In genomic region chr9:37415011-37415719, GRCh38 we compare ENCODE assay signal across 8 cellular contexts. TPM values are rescaled to one million over a fixed set of nuclear protein-coding genes. Genes with fewer than 3 reads are reported as not detected.
DNase-seq lines count a peak whose midpoint lies in the region; ATAC-seq and TF ChIP-seq lines count a peak whose summit lies in the region.

No MANE protein-coding gene starts in this region.

- H2AFZ ChIP-seq in DND-41 (ENCODE audit: low read depth, low read length) (peak overlapping the region; percentile 81), OCI-LY7 (ENCODE audit: low read length) (peak overlapping the region; percentile 68; the same call in 1 of the 2 replicates), neural progenitor cell (replicated peaks) (peak overlapping the region; percentile 66)

- H3K36me3 Mint-ChIP-seq in neural progenitor cell, result no peaks in the 10 kb centered on the region

- BruUV-seq in OCI-LY7 (replicated peaks; lab: Mats Ljungman, UMichigan), result no TSS peak

- H3K9me3 Mint-ChIP-seq in neural progenitor cell, result no peaks in the 10 kb centered on the region
- H3K9me3 Mint-ChIP-seq in stimulated activated naive CD8-positive, alpha-beta T cell treated with anti-CD3 and anti-CD28 coated beads, Interleukin-15, amount 100 ng/mL, for 72 hours, result no peaks in the 10 kb centered on the region

- H3K27ac Mint-ChIP-seq in neural progenitor cell, result peak overlapping the region; percentile 64
- peak overlapping the region in 1 of 2 donors; percentile 4 for H3K27ac Mint-ChIP-seq in stimulated activated naive CD8-positive, alpha-beta T cell treated with anti-CD3 and anti-CD28 coated beads, Interleukin-15, amount 100 ng/mL, for 72 hours

- intact Hi-C loops in OCI-LY7 (cut with micrococcal nuclease; ENCODE audit: unreplicated experiment), result loop anchor here (2.0 kb wide), 1 partner anchor 50 kb away; the partner anchor contains the start of gene ZBTB5

- H3K4me3 Mint-ChIP-seq in neural progenitor cell, result peak overlapping the region; percentile 18
- peak overlapping the region; percentile 60 to 63 for H3K4me3 Mint-ChIP-seq in stimulated activated naive CD8-positive, alpha-beta T cell treated with anti-CD3 and anti-CD28 coated beads, Interleukin-15, amount 100 ng/mL, for 72 hours

- H3K79me2 ChIP-seq in DND-41 (ENCODE audit: insufficient read depth, low read length) (no peaks in the 10 kb centered on the region), OCI-LY7 (ENCODE audit: insufficient read depth, low read depth, low read length) (no peaks in the 10 kb centered on the region; the same call in 1 of the 2 replicates), neural progenitor cell (ENCODE audit: low read depth) (no peaks in the 10 kb centered on the region)

- peaks cover 41% of the 10 kb centered on the region for H3K4me1 Mint-ChIP-seq in neural progenitor cell
- H3K4me1 Mint-ChIP-seq in stimulated activated naive CD8-positive, alpha-beta T cell treated with anti-CD3 and anti-CD28 coated beads, Interleukin-15, amount 100 ng/mL, for 72 hours, result peaks cover 18% of the 10 kb centered on the region

- H3F3A ChIP-seq in neural progenitor cell (ENCODE audit: low read depth), result peaks cover 40% of the 10 kb centered on the region

- POLR2A ChIA-PET in OCI-LY7 (lab: Charles Lee), result interaction anchor here (0.5 to 3.6 kb wide), 10 partner anchors 8 to 177 kb away, joined by 3 to 15 read pairs (median 5); no protein-coding TSS in a partner anchor

- H3K9me3 ChIP-seq in DND-41 (ENCODE audit: insufficient read depth, low read length, severe bottlenecking), result no peaks in the 10 kb centered on the region
- H3K9me3 ChIP-seq in OCI-LY7 (ENCODE audit: low read length), result no peaks in the 10 kb centered on the region
- H3K9me3 ChIP-seq in neural progenitor cell (ENCODE audit: low read depth), result no peaks in the 10 kb centered on the region

- H3K36me3 ChIP-seq in DND-41 (ENCODE audit: insufficient read depth, low read length) (no peaks in the 10 kb centered on the region), OCI-LY7 (ENCODE audit: insufficient read depth, low read length) (no peaks in the 10 kb centered on the region), neural progenitor cell (no peaks in the 10 kb centered on the region)

- TF ChIP-seq CTCF in DND-41 (IDR thresholded peaks at IDR 0.05; ENCODE audit: borderline replicate concordance, extremely low read depth, low read length, poor library complexity, severe bottlenecking), result peak; percentile 86
- peak; percentile 92 for TF ChIP-seq CTCF in OCI-LY7 (conservative IDR thresholded peaks at IDR 0.05; ENCODE audit: low read length)
- peak; percentile 73 for TF ChIP-seq CTCF in neural progenitor cell (IDR thresholded peaks at IDR 0.05)

- H3K27ac ChIP-seq in DND-41 (ENCODE audit: low read length), result no peak overlapping the region
- H3K27ac ChIP-seq in OCI-LY7 (ENCODE audit: low read depth, low read length, poor library complexity, severe bottlenecking), result peak overlapping the region; percentile 97
- peak overlapping the region; percentile 34 for H3K27ac ChIP-seq in neural progenitor cell

- peaks cover 3% of the 10 kb centered on the region for H3K27me3 Mint-ChIP-seq in neural progenitor cell (ENCODE audit: insufficient read depth, low read depth)
- H3K27me3 Mint-ChIP-seq in stimulated activated naive CD8-positive, alpha-beta T cell treated with anti-CD3 and anti-CD28 coated beads, Interleukin-15, amount 100 ng/mL, for 72 hours, result peaks cover 13% of the 10 kb centered on the region

- peaks cover 4% of the 10 kb centered on the region for H3K4me1 ChIP-seq in DND-41 (ENCODE audit: insufficient read depth, low read length)
- peaks cover 94% of the 10 kb centered on the region for H3K4me1 ChIP-seq in OCI-LY7 (ENCODE audit: insufficient read depth, low read length, poor library complexity, severe bottlenecking)
- H3K4me1 ChIP-seq in neural progenitor cell, result peaks cover 49% of the 10 kb centered on the region

- peak overlapping the region; percentile 40; the same call in 1 of the 2 replicates for H3K4me2 ChIP-seq in DND-41 (ENCODE audit: insufficient read depth, low read length)
- H3K4me2 ChIP-seq in OCI-LY7 (ENCODE audit: low read length), result peak overlapping the region; percentile 84
- peak overlapping the region; percentile 56 for H3K4me2 ChIP-seq in neural progenitor cell

- H4K20me1 ChIP-seq in DND-41 (ENCODE audit: insufficient read depth, low read length) (no peaks in the 10 kb centered on the region), OCI-LY7 (ENCODE audit: insufficient read depth, low read length) (no peaks in the 10 kb centered on the region), neural progenitor cell (ENCODE audit: low read depth) (no peaks in the 10 kb centered on the region)

- DNase-seq in DND-41 (peak; percentile 79), HUDEP-2 (lab: John Stamatoyannopoulos, UW; ENCODE audit: unreplicated experiment in 76 of 76) (peak in 69 of 76 experiments; percentile 10 to 83 (median 55)), OCI-LY7 (ENCODE audit: low spot score) (peak; percentile 92), fibroblast of peridontal ligament (ENCODE audit: extremely low read depth) (peak; percentile 77), neural progenitor cell (ENCODE audit: low spot score) (peak; percentile 89)
- peak; percentile 86 to 90 for DNase-seq in activated T-cell treated with anti-CD3 and anti-CD28 coated beads, Interleukin-2, amount 50 U/mL, for 48 hours
- peak; percentile 78 to 84 for DNase-seq in stimulated activated naive CD8-positive, alpha-beta T cell treated with anti-CD3 and anti-CD28 coated beads, Interleukin-15, amount 100 ng/mL, for 72 hours

- no peak overlapping the region for H3K9ac ChIP-seq in DND-41 (ENCODE audit: low read depth, low read length)
- no peak overlapping the region for H3K9ac ChIP-seq in neural progenitor cell

- H3K4me3 ChIP-seq in DND-41 (ENCODE audit: low read depth in 1 of 2, low read length in 2 of 2) (no peak overlapping the region), OCI-LY7 (ENCODE audit: low read depth, low read length, poor library complexity, severe bottlenecking) (peak overlapping the region; percentile 55), neural progenitor cell (no peak overlapping the region)

- peak; percentile 92 for ATAC-seq in DND-41 (ENCODE audit: insufficient read depth, low read depth)
- ATAC-seq in stimulated activated naive CD8-positive, alpha-beta T cell treated with anti-CD3 and anti-CD28 coated beads, Interleukin-15, amount 100 ng/mL, for 72 hours, result peak; percentile 90
- ATAC-seq in HG03432 (IDR thresholded peaks at IDR 0.05; ENCODE audit: unreplicated experiment), result no peak

- H3K27me3 ChIP-seq in DND-41 (ENCODE audit: insufficient read depth, low read length, poor library complexity) (no peaks in the 10 kb centered on the region), neural progenitor cell (no peaks in the 10 kb centered on the region)

- CTCF ChIA-PET in OCI-LY7 (lab: Charles Lee; ENCODE audit: unreplicated experiment), result interaction anchor here (0.6 to 0.8 kb wide), 2 partner anchors 12 to 390 kb away, joined by 3 read pairs; no protein-coding TSS in a partner anchor

- no peaks in the 10 kb centered on the region for H3K9me2 ChIP-seq in OCI-LY7 (ENCODE audit: insufficient read depth, low read length)

RNA-seq across cellular contexts. Expression of gene GRHPR, which starts 7.3 kb away (rescaled TPM):
- total RNA-seq in OCI-LY7 (2014; rRNA removed; shearing (Covaris generic)), result 135 and 148 TPM in 2 replicates
- 105 and 106 TPM in 2 replicates for total RNA-seq in OCI-LY7 (2022)
- 116 and 187 TPM in 2 replicates for total RNA-seq in neural progenitor cell (ENCODE audit: low replicate concordance)

RNA-seq across cellular contexts. Expression of gene ZBTB5, which starts 50.1 kb away (rescaled TPM):
- total RNA-seq in OCI-LY7 (2014; rRNA removed; shearing (Covaris generic)), result 27.9 and 31.9 TPM in 2 replicates
- total RNA-seq in OCI-LY7 (2022) (20.2 and 23.9 TPM in 2 replicates), neural progenitor cell (ENCODE audit: low replicate concordance) (24.1 and 24.9 TPM in 2 replicates)
